1 cellular context compared by ENCODE assay signal in genomic region chr1:228513244-228513900, GRCh38.
TF ChIP-seq lines count a peak whose summit lies in the region.

No MANE protein-coding gene starts in this region.

TF ChIP-seq in K562, 482 proteins besides CTCF, POLR2A, EP300 and RAD21 (continued from another document and continues in another):
- TF ChIP-seq ZBTB7A (IDR thresholded peaks at IDR 0.05; ENCODE audit: borderline replicate concordance, control insufficient read depth, low read depth, low read length) (peak; percentile 99), KDM1A (IDR thresholded peaks at IDR 0.05) (peak; percentile 87 to 90), ARID1B (IDR thresholded peaks at IDR 0.05) (peak; percentile 100), TRIM28 (IDR thresholded peaks at IDR 0.05) (peak; percentile 85), HDAC1 (IDR thresholded peaks at IDR 0.05) (peak; percentile 71 to 92; a peak in 2 of 4 replicates), TARDBP (IDR thresholded peaks at IDR 0.05) (peak; percentile 96), ZNF431 (CRISPR knock-in tag; IDR thresholded peaks at IDR 0.05) (peak; percentile 80; the same call in 1 of the 2 replicates), HCFC1 (IDR thresholded peaks at IDR 0.05; ENCODE audit: low read depth, low read length) (no peak; the same call in 1 of the 2 replicates), KLF13 (tag; IDR thresholded peaks at IDR 0.05; ENCODE audit: borderline replicate concordance, low read depth) (peak; percentile 69), ERF (CRISPR knock-in tag; IDR thresholded peaks at IDR 0.05) (0 out of 2 replicates have a peak, but pooled peaks have one; percentile 81), E2F1 (CRISPR knock-in tag; IDR thresholded peaks at IDR 0.05) (peak; percentile 58; the same call in 1 of the 2 replicates), MCM2 (IDR thresholded peaks at IDR 0.05; ENCODE audit: low read depth) (no peak), CEBPG (CRISPR knock-in tag; IDR thresholded peaks at IDR 0.05) (peak; percentile 94), CEBPG (tag; conservative IDR thresholded peaks at IDR 0.05 in 1 of 2, IDR thresholded peaks at IDR 0.05 in 1 of 2) (peak; percentile 86 to 88), TFAP4 (CRISPR knock-in tag; IDR thresholded peaks at IDR 0.05; ENCODE audit: borderline replicate concordance) (peak; percentile 100), ZBTB9 (CRISPR knock-in tag; IDR thresholded peaks at IDR 0.05) (no peak; the same call in 1 of the 2 replicates), ZNF551 (CRISPR knock-in tag; IDR thresholded peaks at IDR 0.05) (no peak), KLF1 (tag; IDR thresholded peaks at IDR 0.05) (peak; percentile 88; the same call in 1 of the 2 replicates), NCOR1 (IDR thresholded peaks at IDR 0.05) (peak; percentile 99), LARP7 (IDR thresholded peaks at IDR 0.05) (no peak), U2AF1 (optimal IDR thresholded peaks at IDR 0.05; ENCODE audit: low read depth, low read length) (no peak), GABPA (tag; conservative IDR thresholded peaks at IDR 0.05; ENCODE audit: low read depth) (peak; percentile 54; the same call in 1 of the 2 replicates), ELF4 (CRISPR knock-in tag; IDR thresholded peaks at IDR 0.05) (peak; percentile 95), RFX7 (CRISPR knock-in tag; IDR thresholded peaks at IDR 0.05) (no peak), MYBL2 (IDR thresholded peaks at IDR 0.05; ENCODE audit: low read depth) (no peak; the same call in 1 of the 2 replicates), MYBL2 (CRISPR knock-in tag; IDR thresholded peaks at IDR 0.05; ENCODE audit: borderline replicate concordance) (no peak), EHMT2 (IDR thresholded peaks at IDR 0.05) (0 out of 2 replicates have a peak, but pooled peaks have one; percentile 49), PREB (CRISPR knock-in tag; IDR thresholded peaks at IDR 0.05) (0 out of 2 replicates have a peak, but pooled peaks have one; percentile 54), MYNN (IDR thresholded peaks at IDR 0.05) (peak; percentile 93), MYNN (CRISPR knock-in tag; IDR thresholded peaks at IDR 0.05) (no peak), RBM22 (IDR thresholded peaks at IDR 0.05; ENCODE audit: low read depth, low read length, poor library complexity, severe bottlenecking) (no peak), ZNF449 (CRISPR knock-in tag; IDR thresholded peaks at IDR 0.05) (peak; percentile 83; the same call in 1 of the 2 replicates), ZBED1 (IDR thresholded peaks at IDR 0.05) (peak; percentile 93), ZBTB43 (CRISPR knock-in tag; IDR thresholded peaks at IDR 0.05) (0 out of 2 replicates have a peak, but pooled peaks have one; percentile 68), MLLT1 (IDR thresholded peaks at IDR 0.05) (peak in 1 of 2 experiments; percentile 92; a peak in 2 of 4 replicates), MEIS2 (IDR thresholded peaks at IDR 0.05; ENCODE audit: partially characterized antibody) (peak; percentile 25), ZNF274 (IDR thresholded peaks at IDR 0.05; ENCODE audit: borderline replicate concordance, low read depth, low read length) (peak; percentile 86), TAF1 (IDR thresholded peaks at IDR 0.05; ENCODE audit: control insufficient read depth, extremely low read depth, insufficient read depth, low read length, severe bottlenecking) (peak; percentile 76), RFX5 (IDR thresholded peaks at IDR 0.05; ENCODE audit: low read depth, low read length) (0 out of 2 replicates have a peak, but pooled peaks have one; percentile 19), MNT (conservative IDR thresholded peaks at IDR 0.05) (peak; percentile 76 to 84), KLF16 (IDR thresholded peaks at IDR 0.05) (peak; percentile 99), UBTF (IDR thresholded peaks at IDR 0.05; ENCODE audit: borderline replicate concordance in 1 of 2, low read depth in 2 of 2, low read length in 2 of 2) (peak; percentile 36 to 86; a peak in 3 of 4 replicates), MCM3 (IDR thresholded peaks at IDR 0.05) (no peak), ZNF239 (CRISPR knock-in tag; IDR thresholded peaks at IDR 0.05) (peak; percentile 49; the same call in 1 of the 2 replicates), CHAMP1 (IDR thresholded peaks at IDR 0.05) (peak; percentile 97), ZNF354B (CRISPR knock-in tag; IDR thresholded peaks at IDR 0.05) (0 out of 2 replicates have a peak, but pooled peaks have one; percentile 12), TAL1 (IDR thresholded peaks at IDR 0.05) (peak; percentile 100), GATAD2B (IDR thresholded peaks at IDR 0.05; ENCODE audit: borderline replicate concordance) (peak; percentile 93; the same call in 1 of the 2 replicates), ZNF395 (CRISPR knock-in tag; IDR thresholded peaks at IDR 0.05) (peak; percentile 99), HDAC2 (IDR thresholded peaks at IDR 0.05) (peak; percentile 92), FIP1L1 (IDR thresholded peaks at IDR 0.05; ENCODE audit: low read depth, low read length, poor library complexity, severe bottlenecking) (no peak)
